In the genomic region with DNA sequence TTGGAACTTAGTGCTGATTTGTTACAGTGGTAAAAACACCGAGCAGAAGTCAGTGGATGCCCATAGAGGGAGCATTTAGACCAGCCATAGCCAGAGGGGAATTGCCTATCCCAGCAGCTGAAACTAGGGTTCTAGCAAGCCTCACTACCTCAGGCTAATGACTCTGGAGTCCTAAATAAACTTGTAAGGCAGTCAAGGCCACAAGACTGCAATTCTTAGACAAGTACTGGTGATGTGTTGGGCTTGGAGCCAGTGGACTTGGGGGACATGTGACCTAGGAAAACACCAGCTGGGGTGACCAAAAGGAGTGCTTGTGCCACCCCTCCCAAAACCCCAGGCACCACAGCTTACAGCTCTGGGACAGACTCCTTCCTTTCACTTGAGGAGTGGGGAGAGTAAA, we compare ENCODE assay signal across 25 cellular contexts.
DNase-seq lines count a peak whose midpoint lies in the region; ATAC-seq, FAIRE-seq and TF ChIP-seq lines count a peak whose summit lies in the region.
"Had no signal": no experiment of that assay in that cellular context is flagged by ENCODE, and none has a peak within 500 bp of the region (broad histone marks: within the 10 kb centered on the region; RNA-seq: fewer than 3 reads in every experiment).

No MANE protein-coding gene starts in this region.

- no peaks in the 10 kb centered on the region for H3K9me3 ChIP-seq in SJCRH30 (replicated peaks)
- H3K9me3 ChIP-seq in H1 (ENCODE audit: insufficient read depth in 2 of 2, low read depth in 1 of 2, low read length in 1 of 2) = 0 out of 4 replicates have a peak, but pooled peaks cover 0 to 5% of the 10 kb centered on the region in 2 experiments
- H3K9me3 ChIP-seq in left lung = no peaks in the 10 kb centered on the region
- H3K9me3 ChIP-seq: A549, BE2C had no signal

- no peak overlapping the region for H3K18ac ChIP-seq in H1 (ENCODE audit: extremely low read depth, low read length)

- H4K5ac ChIP-seq in H1 (ENCODE audit: insufficient read length, low read depth, low read length) = no peak overlapping the region

- no peak overlapping the region for H3K27ac ChIP-seq in SJCRH30
- no peak overlapping the region for H3K27ac ChIP-seq in H1 (ENCODE audit: low read depth, low read length)
- H3K27ac ChIP-seq in left lung = no peak overlapping the region
- H3K27ac ChIP-seq: A549 had no signal

- H3K4me3 ChIP-seq in SJCRH30 (no peak overlapping the region), H1 (ENCODE audit: extremely low read depth in 1 of 4, insufficient read depth in 2 of 4, low read depth in 3 of 4, low read length in 4 of 4) (no peak overlapping the region; a peak in 1 of 8 replicates), left lung (no peak overlapping the region)
- H3K4me3 ChIP-seq: A549; BLaER1 treated with 17β-estradiol and CSF1 and Interleukin-3, amounts not matched to agents 10 nM and 100 nM; GM12878 had no signal

- H2AK5ac ChIP-seq in H1 (ENCODE audit: low read depth, low read length) = no peak overlapping the region

- peak; percentile 34 to 60 for DNase-seq in SJCRH30
- DNase-seq in H1 (ENCODE audit: low read depth in 1 of 2, low spot score in 2 of 2) = no peak
- DNase-seq in myocyte (ENCODE audit: low read depth) = peak; percentile 96
- DNase-seq in NCI-H2196 treated with DMSO at 0.1 percent for 48 hours (lab: John Stamatoyannopoulos, UW; ENCODE audit: unreplicated experiment) = no peak
- no peak for DNase-seq in left lung
- DNase-seq in UCSD-AML1 (lab: John Stamatoyannopoulos, UW; ENCODE audit: unreplicated experiment) = no peak
- DNase-seq in NCI-H774 (lab: John Stamatoyannopoulos, UW) = no peak
- DNase-seq: 8988T; ACHN; AML-193; BE2C; CD4-positive, alpha-beta T cell; CD8-positive, alpha-beta memory T cell; DMS 273 treated with DMSO at 0.1 percent for 48 hours; DMS79; EL; GDM1; GOT3; H7; HCEC 1CT had no signal

- no peak for TF ChIP-seq POLR2A in H1 (IDR thresholded peaks at IDR 0.05; ENCODE audit: control extremely low read depth in 1 of 2, low read depth in 2 of 2, low read length in 2 of 2)

- no peak overlapping the region for H3K9ac ChIP-seq in H1 (replicated peaks in 1 of 4; ENCODE audit: extremely low read depth in 1 of 4, low read depth in 3 of 4, low read length in 3 of 4)
- H3K9ac ChIP-seq: BLaER1 treated with 17β-estradiol and CSF1 and Interleukin-3, amounts not matched to agents 10 nM and 100 nM had no signal

- no peak overlapping the region for H3K56ac ChIP-seq in H1 (replicated peaks; ENCODE audit: insufficient read length, low read depth, low read length)

- FAIRE-seq in H1 (lab: Jason Lieb, UNC) = no peak
- FAIRE-seq: A549, D721Med, GM12878, GM19239 had no signal

- POLR2A ChIA-PET in H1 (lab: Charles Lee; ENCODE audit: partially characterized antibody) = no interaction called here

- H3K27me3 ChIP-seq in SJCRH30 = no peaks in the 10 kb centered on the region
- H3K27me3 ChIP-seq in H1 (replicated peaks in 1 of 4; ENCODE audit: control insufficient read depth in 3 of 4, extremely low read depth in 1 of 4, insufficient read depth in 3 of 4, low read length in 3 of 4) = no peaks in the 10 kb centered on the region
- H3K27me3 ChIP-seq in left lung = no peaks in the 10 kb centered on the region
- H3K27me3 ChIP-seq: BE2C; BLaER1 treated with 17β-estradiol and CSF1 and Interleukin-3, amounts not matched to agents 10 nM and 100 nM had no signal

- no peaks in the 10 kb centered on the region for H4K20me1 ChIP-seq in H1 (replicated peaks in 1 of 2; ENCODE audit: control insufficient read depth in 1 of 2, insufficient read depth in 2 of 2, low read length in 2 of 2)
- H4K20me1 ChIP-seq: BLaER1 treated with 17β-estradiol and CSF1 and Interleukin-3, amounts not matched to agents 10 nM and 100 nM had no signal

- intact Hi-C loops in left lung (cut with DNase I) = no loop called here

- TF ChIP-seq RAD21 in H1 (IDR thresholded peaks at IDR 0.05 in 1 of 2, conservative IDR thresholded peaks at IDR 0.05 in 1 of 2; ENCODE audit: low read depth in 2 of 2, low read length in 2 of 2) = no peak

- H2BK20ac ChIP-seq in H1 (ENCODE audit: low read length) = no peak overlapping the region

- H3K36me3 ChIP-seq in SJCRH30 (no peaks in the 10 kb centered on the region), H1 (ENCODE audit: control insufficient read depth in 2 of 4, insufficient read depth in 4 of 4, low read length in 3 of 4) (no peaks in the 10 kb centered on the region), left lung (no peaks in the 10 kb centered on the region)
- H3K36me3 ChIP-seq: BE2C; BLaER1 treated with 17β-estradiol and CSF1 and Interleukin-3, amounts not matched to agents 10 nM and 100 nM had no signal

- no peak overlapping the region for H2BK12ac ChIP-seq in H1 (ENCODE audit: low read depth, low read length)

- H3K79me1 ChIP-seq in H1 (ENCODE audit: low read depth, low read length) = no peaks in the 10 kb centered on the region

- H3K79me2 ChIP-seq in H1 (ENCODE audit: control insufficient read depth in 1 of 2, insufficient read depth in 2 of 2, low read length in 2 of 2) = no peaks in the 10 kb centered on the region

- H3K23me2 ChIP-seq in H1 (ENCODE audit: low read depth, low read length) = no peaks in the 10 kb centered on the region

- no peak overlapping the region for H3K4me2 ChIP-seq in H1 (ENCODE audit: insufficient read depth in 1 of 2, low read depth in 2 of 2, low read length in 2 of 2)
- H3K4me2 ChIP-seq: A549 had no signal

- WGBS in H1 (ENCODE audit: extremely low coverage in 1 of 2, insufficient coverage in 1 of 2, insufficient read length in 1 of 2, insufficient replicate concordance in 2 of 2, low coverage in 1 of 2, low lambda C conversion rate in 2 of 2, missing lambda C conversion rate in 1 of 2), 2 experiments = 91% methylated on average over 1 of the region's 1 CpG; no CpG with 5 or more reads in 1 of the 2 experiments

- CTCF ChIA-PET in H1 (lab: Charles Lee; ENCODE audit: partially characterized antibody) = interaction anchor here (0.5 to 0.6 kb wide), 2 partner anchors 247 to 640 kb away, joined by 3 read pairs; no protein-coding TSS in a partner anchor

- TF ChIP-seq CTCF in H1 (IDR thresholded peaks at IDR 0.05; ENCODE audit: control extremely low read depth in 1 of 3, insufficient read depth in 1 of 3, low read depth in 1 of 3, low read length in 3 of 3) (no peak), left lung (IDR thresholded peaks at IDR 0.05) (no peak)

- 0 out of 2 replicates have a peak overlapping the region, but pooled peaks have one; percentile 39 for H2AFZ ChIP-seq in H1 (ENCODE audit: low read length)

- H4K91ac ChIP-seq in H1 (replicated peaks; ENCODE audit: insufficient read length, low read length) = no peak overlapping the region

- no peak overlapping the region for H4K8ac ChIP-seq in H1 (ENCODE audit: extremely low read depth, insufficient read depth, low read length)

- H3K4ac ChIP-seq in H1 (replicated peaks; ENCODE audit: insufficient read length, low read depth, low read length) = no peak overlapping the region

- H3K14ac ChIP-seq in H1 (ENCODE audit: insufficient read length) = no peak overlapping the region

- H3K4me1 ChIP-seq in SJCRH30 = peaks cover 23% of the 10 kb centered on the region
- no peaks in the 10 kb centered on the region for H3K4me1 ChIP-seq in H1 (replicated peaks in 1 of 4; ENCODE audit: control insufficient read depth in 3 of 4, insufficient read depth in 4 of 4, low read length in 3 of 4)
- H3K4me1 ChIP-seq in left lung = no peaks in the 10 kb centered on the region
- H3K4me1 ChIP-seq: A549, BE2C had no signal

- ATAC-seq in left lung = no peak
- ATAC-seq: A549, GM12878 had no signal

- no peak overlapping the region for H3K23ac ChIP-seq in H1 (ENCODE audit: insufficient read length)

- H2BK5ac ChIP-seq in H1 (ENCODE audit: low read depth, low read length) = no peak overlapping the region

- H2BK120ac ChIP-seq in H1 (replicated peaks; ENCODE audit: low read depth, low read length) = no peak overlapping the region

- TF ChIP-seq EP300 in H1 (IDR thresholded peaks at IDR 0.05; ENCODE audit: borderline replicate concordance in 1 of 2, low read depth in 2 of 2, low read length in 2 of 2) = no peak

- no peak overlapping the region for H2BK15ac ChIP-seq in H1 (ENCODE audit: low read length)

TF ChIP-seq in H1, 55 proteins besides CTCF, POLR2A, EP300 and RAD21:
- TF ChIP-seq TAF1 (IDR thresholded peaks at IDR 0.05; ENCODE audit: low read depth, low read length) (no peak), GABPA (IDR thresholded peaks at IDR 0.05; ENCODE audit: borderline replicate concordance, insufficient read depth, low read length) (no peak)

Comparison
In these comparisons a context has a peak if more than half of its experiments do, and no peak if none do; other contexts are left out.
1. DNase-seq: peak in SJCRH30 (2 of 2) and myocyte (single experiment); none in H1 (0 of 2), NCI-H2196 treated with DMSO at 0.1 percent for 48 hours (single experiment), left lung (0 of 2), UCSD-AML1 (single experiment) and NCI-H774 (single experiment).